ENCODE assay signal across 12 cellular contexts in the genomic region with DNA sequence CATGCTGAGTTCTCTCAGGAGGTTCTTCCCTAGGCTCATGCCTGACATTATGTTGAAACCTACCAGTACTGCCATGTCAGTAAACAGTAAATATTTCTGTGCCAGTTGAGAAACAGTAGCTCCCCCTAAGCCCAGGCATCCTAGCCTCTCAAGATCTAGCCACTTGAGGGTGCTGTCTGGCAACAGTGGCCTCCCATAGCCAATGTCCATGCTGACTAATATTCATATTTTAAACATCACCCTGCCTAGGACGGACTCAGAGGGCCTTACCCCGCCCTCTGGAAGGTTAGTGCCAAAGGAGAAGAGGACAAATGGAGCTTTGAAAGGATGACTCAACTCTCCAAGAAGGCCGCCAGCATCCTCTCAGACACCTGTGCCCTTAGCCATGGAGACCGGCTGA. TPM values are rescaled to one million over a fixed set of nuclear protein-coding genes. Genes with fewer than 3 reads are reported as not detected.
A peak's percentile ranks its signal among the peaks of the same experiment; 100 is the strongest.
DNase-seq lines count a peak whose midpoint lies in the region; ATAC-seq and TF ChIP-seq lines count a peak whose summit lies in the region.
"Had no signal": no experiment of that assay in that cellular context is flagged by ENCODE, and none has a peak within 500 bp of the region (broad histone marks: within the 10 kb centered on the region; RNA-seq: fewer than 3 reads in every experiment).

No MANE protein-coding gene starts in this region.

- no peak overlapping the region for H4K8ac ChIP-seq in H9 (replicated peaks; ENCODE audit: insufficient read length, low read depth, low read length)

- no peak overlapping the region for H2BK15ac ChIP-seq in H9 (ENCODE audit: low read depth, low read length)

- peak overlapping the region in 2 of 3 experiments; percentile 40 to 73; a peak in 2 of 7 replicates for H3K27ac Mint-ChIP-seq in H9
- no peak overlapping the region for H3K27ac Mint-ChIP-seq in CD4-positive, alpha-beta T cell
- H3K27ac Mint-ChIP-seq in naive thymus-derived CD8-positive, alpha-beta T cell: no peak overlapping the region
- H3K27ac Mint-ChIP-seq: CD4-positive, alpha-beta memory T cell had no signal

- H3K9ac ChIP-seq in H9 (ENCODE audit: extremely low read depth, insufficient read length, low read length): no peak overlapping the region

- H2BK12ac ChIP-seq in H9 (ENCODE audit: insufficient read length, low read depth, low read length): no peak overlapping the region

- H3K56ac ChIP-seq in H9 (ENCODE audit: insufficient read length, low read depth, low read length): no peak overlapping the region

- no peak overlapping the region for H2BK120ac ChIP-seq in H9 (ENCODE audit: low read depth, low read length, poor library complexity, severe bottlenecking)

- no peaks in the 10 kb centered on the region for H3K36me3 ChIP-seq in ascending aorta

- H3K9me3 ChIP-seq in H9 (ENCODE audit: control insufficient read depth, low read depth, low read length) (no peaks in the 10 kb centered on the region), ascending aorta (no peaks in the 10 kb centered on the region)
- H3K9me3 ChIP-seq in CD4-positive, alpha-beta T cell (ENCODE audit: control insufficient read depth, low read length): peaks cover 5% of the 10 kb centered on the region

- no peaks in the 10 kb centered on the region for H3K79me2 ChIP-seq in H9 (ENCODE audit: insufficient read depth, low read length)

- H3K36me3 Mint-ChIP-seq in H9 (ENCODE audit: insufficient read depth in 1 of 3, low read depth in 3 of 3): peaks cover 1 to 27% (median 18%) of the 10 kb centered on the region in 3 experiments; a peak in 6 of 7 replicates
- H3K36me3 Mint-ChIP-seq in CD4-positive, alpha-beta T cell (ENCODE audit: low read depth): no peaks in the 10 kb centered on the region
- H3K36me3 Mint-ChIP-seq in naive thymus-derived CD8-positive, alpha-beta T cell: peaks cover 0 to 5% (median 0%) of the 10 kb centered on the region in 3 donors
- H3K36me3 Mint-ChIP-seq: CD4-positive, alpha-beta memory T cell had no signal

- H3K4me1 Mint-ChIP-seq in H9: peaks cover 5 to 12% of the 10 kb centered on the region in 2 experiments; a peak in 3 of 4 replicates
- no peaks in the 10 kb centered on the region for H3K4me1 Mint-ChIP-seq in CD4-positive, alpha-beta T cell (ENCODE audit: low read depth)
- no peaks in the 10 kb centered on the region for H3K4me1 Mint-ChIP-seq in naive thymus-derived CD8-positive, alpha-beta T cell
- H3K4me1 Mint-ChIP-seq: CD4-positive, alpha-beta memory T cell had no signal

- H3K4ac ChIP-seq in H9 (ENCODE audit: low read depth, low read length): no peak overlapping the region

- H4K5ac ChIP-seq in H9 (ENCODE audit: insufficient read length, low read depth, low read length): no peak overlapping the region

- DNase-seq in AG08396 (ENCODE audit: low spot score): peak; percentile 56
- DNase-seq in H9: no peak
- DNase-seq in SK-MEL-5 (ENCODE audit: low read depth, low spot score): peak; percentile 9
- DNase-seq in fibroblast of peridontal ligament (ENCODE audit: extremely low read depth): peak; percentile 37
- no peak for DNase-seq in ascending aorta (ENCODE audit: low spot score in 2 of 2)
- no peak for DNase-seq in CD4-positive, alpha-beta T cell
- DNase-seq in naive thymus-derived CD8-positive, alpha-beta T cell: no peak
- DNase-seq: activated CD8-positive, alpha-beta memory T cell treated with anti-CD3 and anti-CD28 coated beads, Interleukin-2, amount 50 U/mL, for 48 hours; CD4-positive, alpha-beta memory T cell; NCI-H748 treated with DMSO at 0.1 percent for 48 hours had no signal

- in situ Hi-C loops in SK-MEL-5 (cut with HindIII; ENCODE audit: low pct_unique_long_range_greater_than_20kb, low sequenced_read_pairs): no loop called here

- H2AK5ac ChIP-seq in H9 (ENCODE audit: insufficient read length, low read length): no peak overlapping the region

- no peaks in the 10 kb centered on the region for H3K27me3 Mint-ChIP-seq in H9 (ENCODE audit: low read depth)
- H3K27me3 Mint-ChIP-seq in CD4-positive, alpha-beta T cell: peaks cover 5% of the 10 kb centered on the region
- H3K27me3 Mint-ChIP-seq in naive thymus-derived CD8-positive, alpha-beta T cell: peaks cover 0 to 1% (median 0%) of the 10 kb centered on the region in 5 donors

- WGBS in H9 (ENCODE audit: extremely low coverage, insufficient read length, low lambda C conversion rate): no CpG with 5 or more reads among the region's 4 CpGs

- intact Hi-C loops in ascending aorta (cut with DNase I): no loop called here
- intact Hi-C loops in CD4-positive, alpha-beta T cell (cut with DNase I, micrococcal nuclease): no loop called here

- H3K27me3 ChIP-seq in H9 (ENCODE audit: insufficient read depth, low read length) (no peaks in the 10 kb centered on the region), ascending aorta (no peaks in the 10 kb centered on the region)
- no peaks in the 10 kb centered on the region for H3K27me3 ChIP-seq in CD4-positive, alpha-beta T cell (ENCODE audit: control insufficient read depth, insufficient read depth, low read length)

- no peak overlapping the region for H3K4me2 ChIP-seq in H9 (ENCODE audit: insufficient read depth, insufficient read length, low read length)

- H4K20me1 ChIP-seq in H9 (ENCODE audit: control insufficient read depth, insufficient read depth, insufficient read length): no peaks in the 10 kb centered on the region

- H3K4me3 ChIP-seq in ascending aorta: no peak overlapping the region

- no peaks in the 10 kb centered on the region for H3K79me1 ChIP-seq in H9 (ENCODE audit: insufficient read depth, low read depth, low read length, poor library complexity, severe bottlenecking)

- H2AFZ ChIP-seq in H9 (ENCODE audit: low read length): no peak overlapping the region

- no peak for ATAC-seq in CD4-positive, alpha-beta T cell (ENCODE audit: poor library complexity)
- no peak for ATAC-seq in GM21786 (IDR thresholded peaks at IDR 0.05; ENCODE audit: unreplicated experiment)
- no peak for ATAC-seq in naive thymus-derived CD8-positive, alpha-beta T cell

- H3K4me1 ChIP-seq in H9 (ENCODE audit: insufficient read depth, low read length) (0 out of 2 replicates have a peak, but pooled peaks cover 2% of the 10 kb centered on the region), ascending aorta (no peaks in the 10 kb centered on the region)

- peaks cover 6 to 8% of the 10 kb centered on the region in 2 experiments; a peak in 4 of 5 replicates for H3K9me3 Mint-ChIP-seq in H9
- H3K9me3 Mint-ChIP-seq in CD4-positive, alpha-beta T cell: peaks cover 2% of the 10 kb centered on the region
- peaks cover 0 to 12% (median 0%) of the 10 kb centered on the region in 9 donors for H3K9me3 Mint-ChIP-seq in naive thymus-derived CD8-positive, alpha-beta T cell

- H2BK5ac ChIP-seq in H9 (ENCODE audit: insufficient read length, low read length): no peak overlapping the region

- TF ChIP-seq CTCF in H9 (conservative IDR thresholded peaks at IDR 0.05) (peak; percentile 43; the same call in 2 of the 3 replicates), ascending aorta (IDR thresholded peaks at IDR 0.05) (peak in 1 of 3 experiments; percentile 16)
- TF ChIP-seq CTCF in CD4-positive, alpha-beta T cell (IDR thresholded peaks at IDR 0.05): no peak

- H4K91ac ChIP-seq in H9 (ENCODE audit: insufficient read length, low read depth, low read length): no peak overlapping the region

- H2BK20ac ChIP-seq in H9 (ENCODE audit: low read depth, low read length, poor library complexity, severe bottlenecking): no peak overlapping the region

- H3K23me2 ChIP-seq in H9 (ENCODE audit: insufficient read length, low read depth, low read length, poor library complexity, severe bottlenecking): no peaks in the 10 kb centered on the region

- H3K14ac ChIP-seq in H9 (ENCODE audit: insufficient read depth, low read length): no peak overlapping the region

- H3K27ac ChIP-seq in H9 (ENCODE audit: insufficient read length, low read depth, low read length) (no peak overlapping the region), ascending aorta (no peak overlapping the region)
- H3K27ac ChIP-seq in CD4-positive, alpha-beta T cell (ENCODE audit: low read depth, low read length): no peak overlapping the region

- POLR2A ChIA-PET in CD4-positive, alpha-beta T cell (lab: Charles Lee): no interaction called here
- POLR2A ChIA-PET in naive thymus-derived CD8-positive, alpha-beta T cell (lab: Charles Lee): no interaction called here

- no peak overlapping the region for H3K23ac ChIP-seq in H9 (ENCODE audit: insufficient read length, low read depth, low read length)

- CTCF ChIA-PET in CD4-positive, alpha-beta T cell (lab: Charles Lee): no interaction called here

- no peak overlapping the region for H3K18ac ChIP-seq in H9 (ENCODE audit: insufficient read length, low read depth, low read length)

- H3K4me3 Mint-ChIP-seq in H9: no peak overlapping the region
- no peak overlapping the region for H3K4me3 Mint-ChIP-seq in CD4-positive, alpha-beta T cell
- H3K4me3 Mint-ChIP-seq in naive thymus-derived CD8-positive, alpha-beta T cell: no peak overlapping the region
- H3K4me3 Mint-ChIP-seq: CD4-positive, alpha-beta memory T cell had no signal

- no peak overlapping the region for H3T11ph ChIP-seq in H9 (ENCODE audit: low read length)

RNA-seq across cellular contexts. Expression of gene ACSM6, which starts 7.7 kb away (rescaled TPM):
- total RNA-seq in H9 (2021): 0.18 TPM in 1 of 2 replicates, not detected in the other
- total RNA-seq in SK-MEL-5 (2014; rRNA removed; shearing (Covaris generic)): not detected in 2 replicates
- not detected in 2 replicates for polyA plus RNA-seq in SK-MEL-5 (2015; cell fraction: cytosol; rRNA removed)
- not detected in 2 replicates for polyA plus RNA-seq in SK-MEL-5 (2015; cell fraction: nucleus; rRNA removed)
- not detected for total RNA-seq in ascending aorta
- not detected for total RNA-seq in CD4-positive, alpha-beta T cell
- not detected for total RNA-seq in naive thymus-derived CD8-positive, alpha-beta T cell
- not detected for polyA plus RNA-seq in naive thymus-derived CD8-positive, alpha-beta T cell
- total RNA-seq: CD4-positive, alpha-beta memory T cell; T-helper 2 cell treated with Interferon-gamma antibody and Interleukin-4, amounts not matched to agents 100 ng/mL and 5 ng/mL, for 36 hours had no signal
- polyA plus RNA-seq: CD4-positive, alpha-beta memory T cell had no signal

Comparison
In these comparisons a context has a peak if more than half of its experiments do, and no peak if none do; other contexts are left out.
1. DNase-seq: peak in AG08396 (single experiment), SK-MEL-5 (single experiment) and fibroblast of peridontal ligament (single experiment); none in H9 (single experiment), ascending aorta (0 of 2), CD4-positive, alpha-beta T cell (0 of 10) and naive thymus-derived CD8-positive, alpha-beta T cell (0 of 10).
2. H3K27ac Mint-ChIP-seq: peak in H9 (2 of 3); none in CD4-positive, alpha-beta T cell (single experiment) and naive thymus-derived CD8-positive, alpha-beta T cell (0 of 10).